8 cellular contexts compared by ENCODE assay signal in the genomic region with DNA sequence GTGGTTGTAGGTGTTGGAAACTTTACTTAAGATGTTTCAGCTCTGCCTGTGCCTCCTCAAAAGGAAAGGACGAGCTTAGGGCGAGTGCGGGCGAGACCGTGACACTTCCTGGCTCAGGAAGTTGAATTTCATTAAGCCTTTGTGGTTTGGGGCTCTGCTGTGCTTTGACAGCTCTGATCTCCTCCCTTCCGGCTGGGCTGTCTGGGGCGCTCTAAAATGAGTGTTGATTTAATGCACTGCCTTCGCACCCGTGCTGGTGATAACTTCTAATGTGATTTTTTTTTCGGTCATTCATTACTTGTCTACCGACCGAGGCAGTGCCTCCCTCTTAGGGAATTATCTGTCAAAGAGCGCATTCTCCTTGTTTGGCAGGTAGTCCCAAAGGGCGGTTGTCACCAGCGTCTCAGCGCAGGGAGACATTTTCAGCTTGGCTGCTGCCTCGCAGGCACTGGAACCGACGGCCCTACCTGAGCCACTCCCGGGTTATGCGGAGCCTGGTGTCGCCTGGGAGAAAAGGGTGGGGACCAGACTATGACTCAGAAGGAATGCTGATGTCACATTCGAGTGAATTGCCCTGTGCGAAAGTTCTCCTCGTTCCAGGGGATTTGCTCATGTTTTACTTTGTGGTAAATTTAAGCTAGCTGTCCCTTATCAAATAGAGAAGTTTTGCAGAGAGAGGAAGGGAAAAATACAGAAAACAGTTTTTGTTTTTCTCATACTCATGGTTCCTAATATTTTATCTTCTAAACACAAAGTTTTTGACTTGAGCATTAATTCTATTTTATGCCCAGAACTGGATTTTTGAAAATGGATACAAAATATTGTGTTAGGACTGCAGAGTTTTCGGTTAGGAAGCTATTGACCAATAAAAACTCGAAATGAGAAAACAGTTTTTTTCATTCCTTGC. TPM values are rescaled to one million over a fixed set of nuclear protein-coding genes. Genes with fewer than 3 reads are reported as not detected.
A peak's percentile ranks its signal among the peaks of the same experiment; 100 is the strongest.
DNase-seq lines count a peak whose midpoint lies in the region; ATAC-seq lines count a peak whose summit lies in the region.

No MANE protein-coding gene starts in this region.

- ATAC-seq in GM19043 (IDR thresholded peaks at IDR 0.05; ENCODE audit: low read depth, unreplicated experiment) (peak; percentile 75), HG03280 (IDR thresholded peaks at IDR 0.05; ENCODE audit: unreplicated experiment) (peak; percentile 65), naive B cell (ENCODE audit: low read depth in 2 of 2) (peak; percentile 80)

- H3K4me1 ChIP-seq in NT2/D1 (ENCODE audit: insufficient read depth, insufficient read length), result no peaks in the 10 kb centered on the region
- H3K4me1 ChIP-seq in esophagus (ENCODE audit: control insufficient read depth in 2 of 2, insufficient read depth in 2 of 2, low read length in 1 of 2), result peaks cover 0 to 2% of the 10 kb centered on the region in 2 donors

- H3K4me3 Mint-ChIP-seq in naive B cell, result peak overlapping the region; percentile 92 to 99 (median 98)

- H3K27ac Mint-ChIP-seq in naive B cell, result peak overlapping the region; percentile 79 to 97 (median 95)

- peak; percentile 65 to 85 for DNase-seq in AML-193 (lab: John Stamatoyannopoulos, UW)
- peak; percentile 36 for DNase-seq in NT2/D1 (ENCODE audit: low read depth, low spot score)
- peak; percentile 39 for DNase-seq in activated CD8-positive, alpha-beta memory T cell treated with anti-CD3 and anti-CD28 coated beads, Interleukin-2, amount 50 U/mL, for 24 hours (ENCODE audit: extremely low read depth)
- peak; percentile 71 for DNase-seq in naive B cell
- DNase-seq in stimulated activated naive CD4-positive, alpha-beta T cell treated with Interleukin-2 at 50 U/mL for 16 hours (lab: John Stamatoyannopoulos, UW), result peak; percentile 73

- H3K4me1 Mint-ChIP-seq in naive B cell, result peaks cover 32 to 53% (median 47%) of the 10 kb centered on the region in 3 donors

- no peaks in the 10 kb centered on the region for H3K27me3 Mint-ChIP-seq in naive B cell

- no peaks in the 10 kb centered on the region for H3K9me3 ChIP-seq in NT2/D1 (ENCODE audit: insufficient read depth, low read length)
- H3K9me3 ChIP-seq in esophagus (ENCODE audit: control insufficient read depth in 2 of 2, insufficient read depth in 1 of 2, low read depth in 1 of 2, low read length in 1 of 2), result no peaks in the 10 kb centered on the region

- H3K9ac ChIP-seq in NT2/D1 (ENCODE audit: insufficient read length, low read depth), result peak overlapping the region; percentile 76

- H3K27me3 ChIP-seq in NT2/D1 (ENCODE audit: insufficient read depth, insufficient read length) (no peaks in the 10 kb centered on the region), esophagus (ENCODE audit: control insufficient read depth in 1 of 2, insufficient read depth in 2 of 2, low read length in 2 of 2) (no peaks in the 10 kb centered on the region)

- H3K4me3 ChIP-seq in NT2/D1 (ENCODE audit: insufficient read length, low read depth) (peak overlapping the region; percentile 75), esophagus (ENCODE audit: low read depth in 1 of 2, low read length in 2 of 2) (peak overlapping the region; percentile 74 to 94)

- WGBS in esophagus, 2 donors, result 1 to 2% methylated on average over 27 of the region's 27 CpGs

- peak overlapping the region; percentile 98 to 99 for H3K27ac ChIP-seq in esophagus (ENCODE audit: low read depth in 2 of 2, low read length in 1 of 2)

- no peaks in the 10 kb centered on the region for H3K9me3 Mint-ChIP-seq in naive B cell

- H3K36me3 ChIP-seq in NT2/D1 (ENCODE audit: insufficient read depth, insufficient read length, low read length), result no peaks in the 10 kb centered on the region
- H3K36me3 ChIP-seq in esophagus (ENCODE audit: control insufficient read depth in 2 of 2, insufficient read depth in 2 of 2, low read length in 1 of 2), result no peaks in the 10 kb centered on the region

- H3K36me3 Mint-ChIP-seq in naive B cell, result no peaks in the 10 kb centered on the region

RNA-seq across cellular contexts. Expression of gene TES, which starts 0.9 kb away (rescaled TPM):
- polyA plus RNA-seq in esophagus (10 to 100 TPM; 22.8 to 50.5 TPM), naive B cell (ENCODE audit: low read depth in 6 of 6) (100 to 1,000 TPM in 5 of 6 donors, 10 to 100 TPM in 1; 98.1 to 195 (median 133) TPM)

Comparison
In these comparisons a context has a peak if more than half of its experiments do, and no peak if none do; other contexts are left out.
1. Peak in every context shown above with its lines: DNase-seq, ATAC-seq, H3K4me3 ChIP-seq and H3K27ac ChIP-seq.